ENCODE assay signal across 14 cellular contexts in genomic region chr1:192225713-192226112, GRCh38.
DNase-seq lines count a peak whose midpoint lies in the region; ATAC-seq and TF ChIP-seq lines count a peak whose summit lies in the region.
"Had no signal": no experiment of that assay in that cellular context is flagged by ENCODE, and none has a peak within 500 bp of the region (broad histone marks: within the 10 kb centered on the region; RNA-seq: fewer than 3 reads in every experiment).

No MANE protein-coding gene starts in this region.

- no peak for DNase-seq in DND-41
- DNase-seq in LHCN-M2 (ENCODE audit: low read depth), result peak; percentile 38
- peak; percentile 73 for DNase-seq in astrocyte of the cerebellum (ENCODE audit: low read depth)
- DNase-seq in lung microvascular endothelial cell (ENCODE audit: low read depth in 2 of 2), result peak; percentile 8 to 80
- DNase-seq in DMS53 (lab: John Stamatoyannopoulos, UW), result no peak
- no peak for DNase-seq in NCI-H82 treated with DMSO at 0.1 percent for 48 hours (lab: John Stamatoyannopoulos, UW; ENCODE audit: unreplicated experiment)
- DNase-seq in Karpas-422, result no peak
- DNase-seq: activated CD4-positive, alpha-beta memory T cell treated with anti-CD3 and anti-CD28 coated beads, Interleukin-2, amount 10 ng/mL, durations not matched to agents 7 days and 5 days; CD4-positive, CD25-positive, alpha-beta regulatory T cell; MG63; right cardiac atrium; stimulated activated naive CD8-positive, alpha-beta T cell treated with anti-CD3 and anti-CD28 coated beads, Interleukin-15, amount 100 ng/mL, for 72 hours had no signal

- H3K9ac ChIP-seq in DND-41 (ENCODE audit: low read depth, low read length) (no peak overlapping the region), Karpas-422 (ENCODE audit: low read length) (no peak overlapping the region)

- TF ChIP-seq CTCF in DND-41 (IDR thresholded peaks at IDR 0.05; ENCODE audit: borderline replicate concordance, extremely low read depth, low read length, poor library complexity, severe bottlenecking), result no peak
- TF ChIP-seq CTCF in astrocyte of the cerebellum (IDR thresholded peaks at IDR 0.05; ENCODE audit: low read depth, low read length, missing control alignments), result no peak

- no peaks in the 10 kb centered on the region for H4K20me1 ChIP-seq in DND-41 (ENCODE audit: insufficient read depth, low read length)
- no peaks in the 10 kb centered on the region for H4K20me1 ChIP-seq in Karpas-422 (ENCODE audit: insufficient read depth, low read depth, low read length)

- H3K27me3 ChIP-seq in DND-41 (ENCODE audit: insufficient read depth, low read length, poor library complexity) (no peaks in the 10 kb centered on the region), Karpas-422 (ENCODE audit: low read length) (no peaks in the 10 kb centered on the region)
- H3K27me3 ChIP-seq: MG63 had no signal

- H2AFZ ChIP-seq in DND-41 (ENCODE audit: low read depth, low read length), result 0 out of 2 replicates have a peak overlapping the region, but pooled peaks have one; percentile 34
- H2AFZ ChIP-seq in Karpas-422 (ENCODE audit: low read length), result no peak overlapping the region

- in situ Hi-C loops in astrocyte of the cerebellum (cut with HindIII; ENCODE audit: low sequenced_read_pairs), result no loop called here

- no peak overlapping the region for H3K27ac ChIP-seq in DND-41 (ENCODE audit: low read length)
- H3K27ac ChIP-seq in Karpas-422 (ENCODE audit: low read length), result no peak overlapping the region

- H3K79me2 ChIP-seq in DND-41 (ENCODE audit: insufficient read depth, low read length) (no peaks in the 10 kb centered on the region), Karpas-422 (ENCODE audit: low read length) (no peaks in the 10 kb centered on the region)

- no peaks in the 10 kb centered on the region for H3K9me3 ChIP-seq in DND-41 (ENCODE audit: insufficient read depth, low read length, severe bottlenecking)
- H3K9me3 ChIP-seq in Karpas-422 (ENCODE audit: low read length), result no peaks in the 10 kb centered on the region

- peak; percentile 29; the same call in 2 of the 3 replicates for ATAC-seq in DND-41 (ENCODE audit: insufficient read depth, low read depth)
- ATAC-seq in GM21529 (IDR thresholded peaks at IDR 0.05; ENCODE audit: unreplicated experiment), result no peak
- ATAC-seq: esophagus mucosa; right cardiac atrium; stimulated activated naive CD8-positive, alpha-beta T cell treated with anti-CD3 and anti-CD28 coated beads, Interleukin-15, amount 100 ng/mL, for 72 hours had no signal

- H3K36me3 ChIP-seq in DND-41 (ENCODE audit: insufficient read depth, low read length) (no peaks in the 10 kb centered on the region), Karpas-422 (ENCODE audit: insufficient read depth, low read length) (no peaks in the 10 kb centered on the region)
- H3K36me3 ChIP-seq: MG63 had no signal

- H3K9me2 ChIP-seq in Karpas-422 (replicated peaks; ENCODE audit: insufficient read depth, low read length), result no peaks in the 10 kb centered on the region

- H3K4me2 ChIP-seq in DND-41 (ENCODE audit: insufficient read depth, low read length), result no peak overlapping the region
- H3K4me2 ChIP-seq in Karpas-422 (ENCODE audit: low read depth, low read length, poor library complexity, severe bottlenecking), result no peak overlapping the region

- H3K4me3 ChIP-seq in DND-41 (ENCODE audit: low read depth in 1 of 2, low read length in 2 of 2) (no peak overlapping the region), astrocyte of the cerebellum (ENCODE audit: low read depth, low read length) (no peak overlapping the region), Karpas-422 (ENCODE audit: low read length) (no peak overlapping the region)
- H3K4me3 ChIP-seq: MG63 had no signal

- peaks cover 8% of the 10 kb centered on the region for H3K4me1 ChIP-seq in DND-41 (ENCODE audit: insufficient read depth, low read length)
- no peaks in the 10 kb centered on the region for H3K4me1 ChIP-seq in Karpas-422 (ENCODE audit: low read length)

Comparison
In these comparisons a context has a peak if more than half of its experiments do, and no peak if none do; other contexts are left out.
1. DNase-seq: peak in LHCN-M2 (single experiment), astrocyte of the cerebellum (single experiment) and lung microvascular endothelial cell (2 of 2); none in DND-41 (single experiment), DMS53 (single experiment), NCI-H82 treated with DMSO at 0.1 percent for 48 hours (single experiment) and Karpas-422 (single experiment).